15 cellular contexts compared by ENCODE assay signal in the genomic region with DNA sequence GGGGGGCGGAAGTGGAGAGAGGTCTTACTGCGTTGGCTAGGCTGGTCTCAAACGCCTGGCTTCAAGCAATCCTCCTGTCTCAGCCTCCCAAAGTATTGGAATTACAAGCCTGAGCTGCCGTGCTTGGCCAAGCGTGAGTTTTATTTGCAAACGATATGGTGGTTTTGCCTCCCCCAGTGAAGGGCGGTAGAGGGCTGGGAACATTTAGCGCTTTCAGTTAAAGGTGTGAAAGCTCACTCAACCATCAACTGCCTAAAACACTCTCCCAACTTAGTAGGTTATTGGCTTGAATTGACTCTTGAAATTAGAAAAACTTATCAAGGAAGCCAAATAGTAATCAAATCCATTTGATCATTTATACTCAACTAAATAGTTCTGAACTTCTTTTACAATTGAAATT.
DNase-seq lines count a peak whose midpoint lies in the region; ATAC-seq lines count a peak whose summit lies in the region.
"Had no signal": no experiment of that assay in that cellular context is flagged by ENCODE, and none has a peak within 500 bp of the region (broad histone marks: within the 10 kb centered on the region; RNA-seq: fewer than 3 reads in every experiment).

No MANE protein-coding gene starts in this region.

- no peak overlapping the region for H3K18ac ChIP-seq in mesendoderm (ENCODE audit: low read length)

- H3K36me3 ChIP-seq in BLaER1 (no peaks in the 10 kb centered on the region), mesendoderm (ENCODE audit: control insufficient read depth, insufficient read depth, low read length) (no peaks in the 10 kb centered on the region)
- H3K36me3 ChIP-seq: BLaER1 treated with 17β-estradiol and CSF1 and Interleukin-3, amounts not matched to agents 10 nM and 100 nM had no signal

- H2AK5ac ChIP-seq in mesendoderm (ENCODE audit: low read length): no peak overlapping the region

- H3K27ac ChIP-seq in BLaER1: no peak overlapping the region
- no peak overlapping the region for H3K27ac ChIP-seq in mesendoderm (ENCODE audit: low read depth, low read length)
- H3K27ac ChIP-seq: BLaER1 treated with 17β-estradiol and CSF1 and Interleukin-3, amounts not matched to agents 10 nM and 100 nM had no signal

- no CpG with 5 or more reads among the region's 8 CpGs for WGBS in mesendoderm (ENCODE audit: extremely low coverage, insufficient coverage, low lambda C conversion rate)

- H3K4me3 ChIP-seq in BLaER1: no peak overlapping the region
- no peak overlapping the region for H3K4me3 ChIP-seq in mesendoderm (ENCODE audit: low read length)
- H3K4me3 ChIP-seq: BLaER1 treated with 17β-estradiol and CSF1 and Interleukin-3, amounts not matched to agents 10 nM and 100 nM; GM23338 had no signal

- H3K56ac ChIP-seq in mesendoderm (ENCODE audit: low read length): no peak overlapping the region

- H3K27me3 ChIP-seq in BLaER1: no peaks in the 10 kb centered on the region
- H3K27me3 ChIP-seq in mesendoderm (ENCODE audit: insufficient read depth, low read length, poor library complexity): no peaks in the 10 kb centered on the region
- H3K27me3 ChIP-seq: BLaER1 treated with 17β-estradiol and CSF1 and Interleukin-3, amounts not matched to agents 10 nM and 100 nM had no signal

- peaks cover 2 to 6% (median 5%) of the 10 kb centered on the region in 3 donors for H3K27me3 Mint-ChIP-seq in immature natural killer cell (ENCODE audit: low read depth in 3 of 3)
- H3K27me3 Mint-ChIP-seq in activated T-cell treated with anti-CD3 and anti-CD28 coated beads, Interleukin-2, amount 50 U/mL, for 4 hours (ENCODE audit: low read depth): no peaks in the 10 kb centered on the region

- 0 out of 2 replicates have a peak overlapping the region, but pooled peaks have one; percentile 8 for H3K4me2 ChIP-seq in BLaER1
- no peak overlapping the region for H3K4me2 ChIP-seq in mesendoderm (ENCODE audit: low read length)
- H3K4me2 ChIP-seq: GM23338 had no signal

- H4K20me1 ChIP-seq in BLaER1: no peaks in the 10 kb centered on the region
- H4K20me1 ChIP-seq: BLaER1 treated with 17β-estradiol and CSF1 and Interleukin-3, amounts not matched to agents 10 nM and 100 nM had no signal

- H3K9me3 Mint-ChIP-seq in immature natural killer cell: no peaks in the 10 kb centered on the region
- H3K9me3 Mint-ChIP-seq in activated T-cell treated with anti-CD3 and anti-CD28 coated beads, Interleukin-2, amount 50 U/mL, for 4 hours: no peaks in the 10 kb centered on the region
- H3K9me3 Mint-ChIP-seq: CD4-positive, CD25-positive, alpha-beta regulatory T cell; GM23338 had no signal

- no peak overlapping the region for H3K9ac ChIP-seq in BLaER1
- H3K9ac ChIP-seq in mesendoderm (ENCODE audit: low read length): no peak overlapping the region
- H3K9ac ChIP-seq: BLaER1 treated with 17β-estradiol and CSF1 and Interleukin-3, amounts not matched to agents 10 nM and 100 nM had no signal

- H3K4ac ChIP-seq in mesendoderm (ENCODE audit: low read depth, low read length): peak overlapping the region; percentile 9

- H4K5ac ChIP-seq in mesendoderm (ENCODE audit: low read length): no peak overlapping the region

- peaks cover 20 to 22% of the 10 kb centered on the region in 2 donors for H3K4me1 Mint-ChIP-seq in immature natural killer cell
- H3K4me1 Mint-ChIP-seq in activated T-cell treated with anti-CD3 and anti-CD28 coated beads, Interleukin-2, amount 50 U/mL, for 4 hours (ENCODE audit: low read depth): peaks cover 10% of the 10 kb centered on the region
- H3K4me1 Mint-ChIP-seq: GM23338 had no signal

- no peaks in the 10 kb centered on the region for H3K36me3 Mint-ChIP-seq in immature natural killer cell
- no peaks in the 10 kb centered on the region for H3K36me3 Mint-ChIP-seq in activated T-cell treated with anti-CD3 and anti-CD28 coated beads, Interleukin-2, amount 50 U/mL, for 4 hours (ENCODE audit: insufficient read depth)
- H3K36me3 Mint-ChIP-seq: CD4-positive, CD25-positive, alpha-beta regulatory T cell had no signal

- no peak overlapping the region for H2BK120ac ChIP-seq in mesendoderm (ENCODE audit: low read depth, low read length)

- H3K4me1 ChIP-seq in BLaER1: peaks cover 2% of the 10 kb centered on the region; the same call in 1 of the 2 replicates
- peaks cover 2% of the 10 kb centered on the region for H3K4me1 ChIP-seq in mesendoderm (ENCODE audit: control insufficient read depth, low read depth, low read length)

- H3K9me3 ChIP-seq in BLaER1: no peaks in the 10 kb centered on the region

- ATAC-seq in activated T-cell treated with anti-CD3 and anti-CD28 coated beads, Interleukin-2, amount 50 U/mL, for 4 hours: no peak
- ATAC-seq: GM23338 had no signal

- H3K79me2 ChIP-seq in mesendoderm (ENCODE audit: control insufficient read depth, insufficient read depth, low read length): no peaks in the 10 kb centered on the region

- H3K4me3 Mint-ChIP-seq in immature natural killer cell: peak overlapping the region in 1 of 5 donors; percentile 18
- no peak overlapping the region for H3K4me3 Mint-ChIP-seq in activated T-cell treated with anti-CD3 and anti-CD28 coated beads, Interleukin-2, amount 50 U/mL, for 4 hours
- H3K4me3 Mint-ChIP-seq: CD4-positive, CD25-positive, alpha-beta regulatory T cell; GM23338 had no signal

- H4K8ac ChIP-seq in mesendoderm (ENCODE audit: low read depth, low read length): no peak overlapping the region

- no peak overlapping the region for H3K27ac Mint-ChIP-seq in immature natural killer cell
- H3K27ac Mint-ChIP-seq: CD4-positive, CD25-positive, alpha-beta regulatory T cell; GM23338 had no signal

- H3K79me1 ChIP-seq in mesendoderm (ENCODE audit: low read length): no peaks in the 10 kb centered on the region

- H2BK15ac ChIP-seq in mesendoderm (replicated peaks; ENCODE audit: low read depth): no peak overlapping the region

- H2BK5ac ChIP-seq in mesendoderm (ENCODE audit: low read length): no peak overlapping the region

- H3K23ac ChIP-seq in mesendoderm (ENCODE audit: low read length): no peak overlapping the region

- DNase-seq in NCI-H69 (lab: John Stamatoyannopoulos, UW) (peak; percentile 30), immature natural killer cell (peak in 2 of 3 donors; percentile 14 to 23), mesendoderm (peak; percentile 18), HT-29 (ENCODE audit: low spot score) (no peak), NCI-H146 treated with DMSO at 0.1 percent for 48 hours (lab: John Stamatoyannopoulos, UW; ENCODE audit: unreplicated experiment) (no peak), NOMO-1 treated with dmso at 0.1 percent for 144 hours (lab: John Stamatoyannopoulos, UW; ENCODE audit: unreplicated experiment) (no peak)
- DNase-seq in activated T-cell treated with anti-CD3 and anti-CD28 coated beads, Interleukin-2, amount 50 U/mL, for 4 hours: no peak
- DNase-seq: 8988T; AML-193; CD4-positive, CD25-positive, alpha-beta regulatory T cell; DMS53; H7 had no signal

Comparison
In these comparisons a context has a peak if more than half of its experiments do, and no peak if none do; other contexts are left out.
1. DNase-seq: peak in NCI-H69 (single experiment), immature natural killer cell (2 of 3) and mesendoderm (single experiment); none in HT-29 (single experiment), NCI-H146 treated with DMSO at 0.1 percent for 48 hours (single experiment), activated T-cell treated with anti-CD3 and anti-CD28 coated beads, Interleukin-2, amount 50 U/mL, for 4 hours (single experiment) and NOMO-1 treated with dmso at 0.1 percent for 144 hours (single experiment).